Comparison of ENCODE assay signal across 26 cellular contexts in genomic region chr10:22159979-22160378, GRCh38. TPM values are rescaled to one million over a fixed set of nuclear protein-coding genes. Genes with fewer than 3 reads are reported as not detected.
"Had no signal": no experiment of that assay in that cellular context is flagged by ENCODE, and none has a peak within 500 bp of the region (broad histone marks: within the 10 kb centered on the region; RNA-seq: fewer than 3 reads in every experiment).

No MANE protein-coding gene starts in this region.

- ATAC-seq: activated CD4-positive, CD25-positive, alpha-beta regulatory T cell treated with anti-CD3 and anti-CD28 coated beads, Interleukin-2, amount 50 U/mL, for 24 hours; activated naive CD8-positive, alpha-beta T cell treated with anti-CD3 and anti-CD28 coated beads, Interleukin-2, amount 50 U/mL, for 24 hours; PC-3; T-helper 17 cell had no signal

- DNase-seq: activated CD4-positive, alpha-beta T cell treated with anti-CD3 and anti-CD28 coated beads for 4 hours; activated CD8-positive, alpha-beta memory T cell treated with anti-CD3 and anti-CD28 coated beads, Interleukin-2, amount 50 U/mL, for 48 hours; activated CD8-positive, alpha-beta T cell treated with anti-CD3 and anti-CD28 coated beads for 36 hours; activated naive CD8-positive, alpha-beta T cell treated with anti-CD3 and anti-CD28 coated beads, Interleukin-2, amount 50 U/mL, for 24 hours; activated T-cell treated with anti-CD3 and anti-CD28 coated beads, Interleukin-2, amount 50 U/mL, for 1 hour; amygdala; cortex of kidney; Kasumi-1; KBM-7; NCI-H1092 treated with DMSO at 0.1 percent for 48 hours; NCI-H1417 treated with DMSO at 0.1 percent for 48 hours; NCI-H187; NCI-H2081; NCI-H446; NCI-H524; NCI-H82; NK-92 treated with Interleukin-12 subunit alpha and Interleukin-12 subunit beta, amount 100 ng/mL, for 24 hours; PC-3; SHP77 treated with DMSO at 0.1 percent for 48 hours; T-helper 17 cell; T-helper 9 cell had no signal

- FAIRE-seq: astrocyte, RCC 7860, TTC549 had no signal

RNA-seq across cellular contexts. Expression of gene EBLN1, which starts 57.8 kb away (rescaled TPM):
- total RNA-seq: activated CD8-positive, alpha-beta T cell treated with anti-CD3 and anti-CD28 coated beads for 36 hours; activated naive CD4-positive, alpha-beta T cell treated with anti-CD3 and anti-CD28 coated beads, Interleukin-2, amount 50 U/mL, for 72 hours; astrocyte; PC-3; T-helper 17 cell had no signal
